In genomic region chr11:113562576-113562975, GRCh38 we compare ENCODE assay signal across 20 cellular contexts.
"Had no signal": no experiment of that assay in that cellular context is flagged by ENCODE, and none has a peak within 500 bp of the region (broad histone marks: within the 10 kb centered on the region; RNA-seq: fewer than 3 reads in every experiment).

No MANE protein-coding gene starts in this region.

- H3K27ac ChIP-seq: gastroesophageal sphincter, tibial artery had no signal

- H3K36me3 ChIP-seq: esophagus squamous epithelium, gastroesophageal sphincter, tibial artery had no signal

- H3K4me1 ChIP-seq: gastroesophageal sphincter, tibial artery had no signal

- H3K4me3 Mint-ChIP-seq: activated naive CD4-positive, alpha-beta T cell treated with anti-CD3 and anti-CD28 coated beads, Interleukin-2, amount 10 ng/mL, durations not matched to agents 7 days and 5 days; endodermal cell; mesothelial cell of epicardium; natural killer cell; stimulated activated naive CD8-positive, alpha-beta T cell treated with anti-CD3 and anti-CD28 coated beads, Interleukin-15, amount 100 ng/mL, for 72 hours; T-cell had no signal

- H3K9me3 Mint-ChIP-seq: activated naive CD4-positive, alpha-beta T cell treated with anti-CD3 and anti-CD28 coated beads, Interleukin-2, amount 10 ng/mL, durations not matched to agents 7 days and 5 days; endodermal cell; mesothelial cell of epicardium; natural killer cell; stimulated activated naive CD8-positive, alpha-beta T cell treated with anti-CD3 and anti-CD28 coated beads, Interleukin-15, amount 100 ng/mL, for 72 hours; T-cell had no signal

- H3K4me3 ChIP-seq: esophagus squamous epithelium, gastroesophageal sphincter, tibial artery had no signal

- H3K9me3 ChIP-seq: esophagus squamous epithelium, gastroesophageal sphincter, tibial artery had no signal

- ATAC-seq: gastroesophageal sphincter; left ventricle myocardium superior; natural killer cell; stimulated activated naive CD8-positive, alpha-beta T cell treated with anti-CD3 and anti-CD28 coated beads, Interleukin-15, amount 100 ng/mL, for 72 hours; T-cell had no signal

- H3K4me1 Mint-ChIP-seq: activated naive CD4-positive, alpha-beta T cell treated with anti-CD3 and anti-CD28 coated beads, Interleukin-2, amount 10 ng/mL, durations not matched to agents 7 days and 5 days; natural killer cell; stimulated activated naive CD8-positive, alpha-beta T cell treated with anti-CD3 and anti-CD28 coated beads, Interleukin-15, amount 100 ng/mL, for 72 hours; T-cell had no signal

- H3K36me3 Mint-ChIP-seq: activated naive CD4-positive, alpha-beta T cell treated with anti-CD3 and anti-CD28 coated beads, Interleukin-2, amount 10 ng/mL, durations not matched to agents 7 days and 5 days; mesothelial cell of epicardium; natural killer cell; T-cell had no signal

- H3K27ac Mint-ChIP-seq: activated naive CD4-positive, alpha-beta T cell treated with anti-CD3 and anti-CD28 coated beads, Interleukin-2, amount 10 ng/mL, durations not matched to agents 7 days and 5 days; endodermal cell; mesothelial cell of epicardium; natural killer cell; stimulated activated naive CD8-positive, alpha-beta T cell treated with anti-CD3 and anti-CD28 coated beads, Interleukin-15, amount 100 ng/mL, for 72 hours; T-cell had no signal

- DNase-seq: activated effector memory CD4-positive, alpha-beta T cell treated with anti-CD3 and anti-CD28 coated beads, Interleukin-2, amount 50 U/mL, for 16 hours; activated naive CD4-positive, alpha-beta T cell treated with anti-CD3 and anti-CD28 coated beads, Interleukin-2, amount 10 ng/mL, durations not matched to agents 7 days and 5 days; amygdala; cerebellar nuclear complex; cortex of kidney; esophagus squamous epithelium; head of caudate nucleus; hypothalamus; left ventricle myocardium superior; mammary epithelial cell; natural killer cell; retina; stimulated activated CD4-positive, alpha-beta T cell treated with anti-CD3 and anti-CD28 coated beads, Interleukin-4, amount 100 ng/mL, for 24 hours; stimulated activated naive CD8-positive, alpha-beta T cell treated with anti-CD3 and anti-CD28 coated beads, Interleukin-15, amount 100 ng/mL, for 72 hours; T-cell; T-helper 9 cell; tibial artery had no signal
